ENCODE assay signal across 1 cellular context in genomic region chr19:11265785-11266236, GRCh38.
A peak's percentile ranks its signal among the peaks of the same experiment; 100 is the strongest.
TF ChIP-seq lines count a peak whose summit lies in the region.

No MANE protein-coding gene starts in this region.

TF ChIP-seq in HepG2, 621 proteins besides CTCF, POLR2A, EP300 and RAD21 (continued from another document and continues in another):
- TF ChIP-seq, protein P1, sequence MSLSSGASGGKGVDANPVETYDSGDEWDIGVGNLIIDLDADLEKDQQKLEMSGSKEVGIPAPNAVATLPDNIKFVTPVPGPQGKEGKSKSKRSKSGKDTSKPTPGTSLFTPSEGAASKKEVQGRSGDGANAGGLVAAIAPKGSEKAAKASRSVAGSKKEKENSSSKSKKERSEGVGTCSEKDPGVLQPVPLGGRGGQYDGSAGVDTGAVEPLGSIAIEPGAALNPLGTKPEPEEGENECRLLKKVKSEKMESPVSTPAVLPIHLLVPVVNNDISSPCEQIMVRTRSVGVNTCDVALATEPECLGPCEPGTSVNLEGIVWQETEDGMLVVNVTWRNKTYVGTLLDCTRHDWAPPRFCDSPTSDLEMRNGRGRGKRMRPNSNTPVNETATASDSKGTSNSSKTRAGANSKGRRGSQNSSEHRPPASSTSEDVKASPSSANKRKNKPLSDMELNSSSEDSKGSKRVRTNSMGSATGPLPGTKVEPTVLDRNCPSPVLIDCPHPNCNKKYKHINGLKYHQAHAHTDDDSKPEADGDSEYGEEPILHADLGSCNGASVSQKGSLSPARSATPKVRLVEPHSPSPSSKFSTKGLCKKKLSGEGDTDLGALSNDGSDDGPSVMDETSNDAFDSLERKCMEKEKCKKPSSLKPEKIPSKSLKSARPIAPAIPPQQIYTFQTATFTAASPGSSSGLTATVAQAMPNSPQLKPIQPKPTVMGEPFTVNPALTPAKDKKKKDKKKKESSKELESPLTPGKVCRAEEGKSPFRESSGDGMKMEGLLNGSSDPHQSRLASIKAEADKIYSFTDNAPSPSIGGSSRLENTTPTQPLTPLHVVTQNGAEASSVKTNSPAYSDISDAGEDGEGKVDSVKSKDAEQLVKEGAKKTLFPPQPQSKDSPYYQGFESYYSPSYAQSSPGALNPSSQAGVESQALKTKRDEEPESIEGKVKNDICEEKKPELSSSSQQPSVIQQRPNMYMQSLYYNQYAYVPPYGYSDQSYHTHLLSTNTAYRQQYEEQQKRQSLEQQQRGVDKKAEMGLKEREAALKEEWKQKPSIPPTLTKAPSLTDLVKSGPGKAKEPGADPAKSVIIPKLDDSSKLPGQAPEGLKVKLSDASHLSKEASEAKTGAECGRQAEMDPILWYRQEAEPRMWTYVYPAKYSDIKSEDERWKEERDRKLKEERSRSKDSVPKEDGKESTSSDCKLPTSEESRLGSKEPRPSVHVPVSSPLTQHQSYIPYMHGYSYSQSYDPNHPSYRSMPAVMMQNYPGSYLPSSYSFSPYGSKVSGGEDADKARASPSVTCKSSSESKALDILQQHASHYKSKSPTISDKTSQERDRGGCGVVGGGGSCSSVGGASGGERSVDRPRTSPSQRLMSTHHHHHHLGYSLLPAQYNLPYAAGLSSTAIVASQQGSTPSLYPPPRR (CRISPR knock-in tag; IDR thresholded peaks at IDR 0.05; ENCODE audit: borderline replicate concordance), result peak; percentile 93
- TF ChIP-seq ZNF724P (CRISPR knock-in tag; IDR thresholded peaks at IDR 0.05; ENCODE audit: borderline replicate concordance), result peak; percentile 97
- TF ChIP-seq ZNF296 (CRISPR knock-in tag; conservative IDR thresholded peaks at IDR 0.05), result 0 out of 2 replicates have a peak, but pooled peaks have one; percentile 10
- TF ChIP-seq ZNF138 (CRISPR knock-in tag; IDR thresholded peaks at IDR 0.05; ENCODE audit: low read depth), result peak; percentile 95
- TF ChIP-seq MED8 (CRISPR knock-in tag; IDR thresholded peaks at IDR 0.05; ENCODE audit: insufficient replicate concordance), result peak; percentile 82
- TF ChIP-seq HMG20B (CRISPR knock-in tag; conservative IDR thresholded peaks at IDR 0.05), result peak; percentile 84; the same call in 1 of the 2 replicates
- TF ChIP-seq, protein P2, sequence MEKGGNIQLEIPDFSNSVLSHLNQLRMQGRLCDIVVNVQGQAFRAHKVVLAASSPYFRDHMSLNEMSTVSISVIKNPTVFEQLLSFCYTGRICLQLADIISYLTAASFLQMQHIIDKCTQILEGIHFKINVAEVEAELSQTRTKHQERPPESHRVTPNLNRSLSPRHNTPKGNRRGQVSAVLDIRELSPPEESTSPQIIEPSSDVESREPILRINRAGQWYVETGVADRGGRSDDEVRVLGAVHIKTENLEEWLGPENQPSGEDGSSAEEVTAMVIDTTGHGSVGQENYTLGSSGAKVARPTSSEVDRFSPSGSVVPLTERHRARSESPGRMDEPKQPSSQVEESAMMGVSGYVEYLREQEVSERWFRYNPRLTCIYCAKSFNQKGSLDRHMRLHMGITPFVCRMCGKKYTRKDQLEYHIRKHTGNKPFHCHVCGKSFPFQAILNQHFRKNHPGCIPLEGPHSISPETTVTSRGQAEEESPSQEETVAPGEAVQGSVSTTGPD (CRISPR knock-in tag; IDR thresholded peaks at IDR 0.05), result 0 out of 2 replicates have a peak, but pooled peaks have one; percentile 38
- TF ChIP-seq ZNF75D (CRISPR knock-in tag; IDR thresholded peaks at IDR 0.05; ENCODE audit: borderline replicate concordance), result no peak
- TF ChIP-seq ZNF251 (CRISPR knock-in tag; IDR thresholded peaks at IDR 0.05), result no peak
- TF ChIP-seq MAX (IDR thresholded peaks at IDR 0.05), result peak; percentile 99
- TF ChIP-seq KAT2B (IDR thresholded peaks at IDR 0.05; ENCODE audit: borderline replicate concordance, low read depth, low read length), result no peak
- no peak for TF ChIP-seq ZNF550 (CRISPR knock-in tag; IDR thresholded peaks at IDR 0.05; ENCODE audit: borderline replicate concordance)
- peak; percentile 93 for TF ChIP-seq HOXA5 (CRISPR knock-in tag; IDR thresholded peaks at IDR 0.05)
- no peak for TF ChIP-seq HHEX (CRISPR knock-in tag; IDR thresholded peaks at IDR 0.05)
- TF ChIP-seq AKAP8 (CRISPR knock-in tag; IDR thresholded peaks at IDR 0.05), result 0 out of 2 replicates have a peak, but pooled peaks have one; percentile 73
- TF ChIP-seq SALL2 (CRISPR knock-in tag; IDR thresholded peaks at IDR 0.05), result peak; percentile 85
- TF ChIP-seq HDAC2 (CRISPR knock-in tag; IDR thresholded peaks at IDR 0.05), result peak; percentile 97
- peak; percentile 87 for TF ChIP-seq ZNF510 (CRISPR knock-in tag; IDR thresholded peaks at IDR 0.05; ENCODE audit: low read depth)
- TF ChIP-seq ZNF709 (CRISPR knock-in tag; IDR thresholded peaks at IDR 0.05), result peak; percentile 72; the same call in 1 of the 2 replicates
- peak; percentile 86; the same call in 1 of the 2 replicates for TF ChIP-seq ZNF83 (CRISPR knock-in tag; IDR thresholded peaks at IDR 0.05; ENCODE audit: borderline replicate concordance)
- no peak for TF ChIP-seq PCBP2 (optimal IDR thresholded peaks at IDR 0.05; ENCODE audit: low read depth, low read length, poor library complexity, severe bottlenecking)
- TF ChIP-seq YY1 (IDR thresholded peaks at IDR 0.05; ENCODE audit: insufficient read depth, insufficient replicate concordance, low read depth, low read length), result peak; percentile 63
- peak; percentile 92 for TF ChIP-seq IKZF4 (CRISPR knock-in tag; IDR thresholded peaks at IDR 0.05; ENCODE audit: borderline replicate concordance, low read depth, not compliant biosample characterization)
- 0 out of 2 replicates have a peak, but pooled peaks have one; percentile 49 for TF ChIP-seq XBP1 (CRISPR knock-in tag; IDR thresholded peaks at IDR 0.05)
- TF ChIP-seq SMARCE1 (IDR thresholded peaks at IDR 0.05; ENCODE audit: borderline replicate concordance), result no peak
- TF ChIP-seq XRCC5 (optimal IDR thresholded peaks at IDR 0.05; ENCODE audit: low read length), result peak; percentile 85
- no peak for TF ChIP-seq FLYWCH1 (CRISPR knock-in tag; IDR thresholded peaks at IDR 0.05)
- TF ChIP-seq, protein P3, sequence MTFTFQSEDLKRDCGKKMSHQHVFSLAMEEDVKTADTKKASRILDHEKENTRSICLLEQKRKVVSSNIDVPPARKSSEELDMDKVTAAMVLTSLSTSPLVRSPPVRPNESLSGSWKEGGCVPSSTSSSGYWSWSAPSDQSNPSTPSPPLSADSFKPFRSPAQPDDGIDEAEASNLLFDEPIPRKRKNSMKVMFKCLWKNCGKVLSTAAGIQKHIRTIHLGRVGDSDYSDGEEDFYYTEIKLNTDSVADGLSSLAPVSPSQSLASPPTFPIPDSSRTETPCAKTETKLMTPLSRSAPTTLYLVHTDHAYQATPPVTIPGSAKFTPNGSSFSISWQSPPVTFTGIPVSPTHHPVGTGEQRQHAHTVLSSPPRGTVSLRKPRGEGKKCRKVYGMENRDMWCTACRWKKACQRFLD (CRISPR knock-in tag; IDR thresholded peaks at IDR 0.05; ENCODE audit: borderline replicate concordance), result 0 out of 2 replicates have a peak, but pooled peaks have one; percentile 31
- TF ChIP-seq HOXA7 (CRISPR knock-in tag; IDR thresholded peaks at IDR 0.05), result no peak
- no peak for TF ChIP-seq MTF2 (CRISPR knock-in tag; IDR thresholded peaks at IDR 0.05; ENCODE audit: borderline replicate concordance)
- TF ChIP-seq ATF1 (CRISPR knock-in tag; IDR thresholded peaks at IDR 0.05), result peak; percentile 24; the same call in 1 of the 2 replicates
- TF ChIP-seq MEIS2 (CRISPR knock-in tag; IDR thresholded peaks at IDR 0.05), result peak; percentile 97
- peak; percentile 84 for TF ChIP-seq KDM1A (CRISPR knock-in tag; IDR thresholded peaks at IDR 0.05)
- peak; percentile 86; the same call in 1 of the 2 replicates for TF ChIP-seq HINFP (CRISPR knock-in tag; IDR thresholded peaks at IDR 0.05; ENCODE audit: low read depth)
- TF ChIP-seq POLR2AphosphoS2 (IDR thresholded peaks at IDR 0.05; ENCODE audit: low read depth, low read length), result no peak
- peak; percentile 90 for TF ChIP-seq HMG20A (CRISPR knock-in tag; IDR thresholded peaks at IDR 0.05; ENCODE audit: borderline replicate concordance)
- TF ChIP-seq REST (IDR thresholded peaks at IDR 0.05; ENCODE audit: borderline replicate concordance in 1 of 2, low read depth in 1 of 2, low read length in 2 of 2), result peak in 1 of 2 experiments; percentile 73; a peak in 2 of 4 replicates
- TF ChIP-seq, protein P4, sequence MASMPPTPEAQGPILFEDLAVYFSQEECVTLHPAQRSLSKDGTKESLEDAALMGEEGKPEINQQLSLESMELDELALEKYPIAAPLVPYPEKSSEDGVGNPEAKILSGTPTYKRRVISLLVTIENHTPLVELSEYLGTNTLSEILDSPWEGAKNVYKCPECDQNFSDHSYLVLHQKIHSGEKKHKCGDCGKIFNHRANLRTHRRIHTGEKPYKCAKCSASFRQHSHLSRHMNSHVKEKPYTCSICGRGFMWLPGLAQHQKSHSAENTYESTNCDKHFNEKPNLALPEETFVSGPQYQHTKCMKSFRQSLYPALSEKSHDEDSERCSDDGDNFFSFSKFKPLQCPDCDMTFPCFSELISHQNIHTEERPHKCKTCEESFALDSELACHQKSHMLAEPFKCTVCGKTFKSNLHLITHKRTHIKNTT (CRISPR knock-in tag; IDR thresholded peaks at IDR 0.05), result no peak
- TF ChIP-seq GABPA (IDR thresholded peaks at IDR 0.05; ENCODE audit: low read depth, low read length), result no peak
- TF ChIP-seq GABPA (CRISPR knock-in tag; IDR thresholded peaks at IDR 0.05; ENCODE audit: low read depth), result peak; percentile 54
- no peak for TF ChIP-seq HDAC6 (IDR thresholded peaks at IDR 0.05; ENCODE audit: low read depth, low read length)
- peak; percentile 89 for TF ChIP-seq ZNF263 (CRISPR knock-in tag; IDR thresholded peaks at IDR 0.05)
- TF ChIP-seq ZNF768 (CRISPR knock-in tag; IDR thresholded peaks at IDR 0.05), result peak; percentile 10; the same call in 1 of the 2 replicates
- TF ChIP-seq MIXL1 (CRISPR knock-in tag; IDR thresholded peaks at IDR 0.05), result peak; percentile 96
- peak; percentile 87 for TF ChIP-seq JUNB (CRISPR knock-in tag; IDR thresholded peaks at IDR 0.05; ENCODE audit: borderline replicate concordance)
- TF ChIP-seq CHD4 (IDR thresholded peaks at IDR 0.05; ENCODE audit: borderline replicate concordance, low read length), result no peak
- peak; percentile 59; the same call in 1 of the 2 replicates for TF ChIP-seq SSRP1 (CRISPR knock-in tag; IDR thresholded peaks at IDR 0.05)
- TF ChIP-seq, protein P5, sequence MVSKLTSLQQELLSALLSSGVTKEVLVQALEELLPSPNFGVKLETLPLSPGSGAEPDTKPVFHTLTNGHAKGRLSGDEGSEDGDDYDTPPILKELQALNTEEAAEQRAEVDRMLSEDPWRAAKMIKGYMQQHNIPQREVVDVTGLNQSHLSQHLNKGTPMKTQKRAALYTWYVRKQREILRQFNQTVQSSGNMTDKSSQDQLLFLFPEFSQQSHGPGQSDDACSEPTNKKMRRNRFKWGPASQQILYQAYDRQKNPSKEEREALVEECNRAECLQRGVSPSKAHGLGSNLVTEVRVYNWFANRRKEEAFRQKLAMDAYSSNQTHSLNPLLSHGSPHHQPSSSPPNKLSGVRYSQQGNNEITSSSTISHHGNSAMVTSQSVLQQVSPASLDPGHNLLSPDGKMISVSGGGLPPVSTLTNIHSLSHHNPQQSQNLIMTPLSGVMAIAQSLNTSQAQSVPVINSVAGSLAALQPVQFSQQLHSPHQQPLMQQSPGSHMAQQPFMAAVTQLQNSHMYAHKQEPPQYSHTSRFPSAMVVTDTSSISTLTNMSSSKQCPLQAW (CRISPR knock-in tag; IDR thresholded peaks at IDR 0.05), result peak; percentile 99
- TF ChIP-seq FOSL1 (CRISPR knock-in tag; IDR thresholded peaks at IDR 0.05; ENCODE audit: borderline replicate concordance), result peak; percentile 61; the same call in 1 of the 2 replicates
- peak; percentile 94 for TF ChIP-seq SP5 (CRISPR knock-in tag; IDR thresholded peaks at IDR 0.05; ENCODE audit: borderline replicate concordance, low read depth)
- TF ChIP-seq ETV5 (CRISPR knock-in tag; IDR thresholded peaks at IDR 0.05; ENCODE audit: borderline replicate concordance), result peak; percentile 66; the same call in 1 of the 2 replicates
- TF ChIP-seq ONECUT2 (CRISPR knock-in tag; IDR thresholded peaks at IDR 0.05), result 0 out of 2 replicates have a peak, but pooled peaks have one; percentile 18
- peak; percentile 96 for TF ChIP-seq DMAP1 (CRISPR knock-in tag; IDR thresholded peaks at IDR 0.05)
- no peak for TF ChIP-seq PTBP1 (IDR thresholded peaks at IDR 0.05; ENCODE audit: low read depth, low read length, poor library complexity, severe bottlenecking)
- TF ChIP-seq CCAR2 (optimal IDR thresholded peaks at IDR 0.05; ENCODE audit: low read depth, low read length), result no peak
